30 cellular contexts compared by ENCODE assay signal in genomic region chr12:30423330-30423729, GRCh38.
"Had no signal": no experiment of that assay in that cellular context is flagged by ENCODE, and none has a peak within 500 bp of the region (broad histone marks: within the 10 kb centered on the region; RNA-seq: fewer than 3 reads in every experiment).

No MANE protein-coding gene starts in this region.

- H3K9me3 ChIP-seq: ovary, psoas muscle, stomach, thoracic aorta, thyroid gland, tibial nerve, upper lobe of left lung, vagina had no signal

- H3K27me3 Mint-ChIP-seq: naive B cell; progenitor cell of endocrine pancreas; stimulated activated naive B cell treated with anti-CD40 and anti-IgM and Interleukin-4, amounts not matched to agents 10 μg/mL and 1 μg/mL and 100 μg/mL, for 72 hours; stimulated activated naive CD8-positive, alpha-beta T cell treated with anti-CD3 and anti-CD28 coated beads, Interleukin-15, Interleukin-2, amounts not matched to agents 100 ng/mL and 50 ng/mL, for 24 hours had no signal

- H3K4me1 Mint-ChIP-seq: naive B cell; natural killer cell; nephron; neural progenitor cell; stimulated activated effector memory CD8-positive, alpha-beta T cell treated with anti-CD3 and anti-CD28 coated beads, Interleukin-12 subunit alpha, Interleukin-12 subunit beta, amount 100 ng/mL, for 72 hours; stimulated activated naive B cell treated with anti-CD40 and anti-IgM and Interleukin-4, amounts not matched to agents 10 μg/mL and 1 μg/mL and 100 μg/mL, for 72 hours had no signal

- H3K36me3 Mint-ChIP-seq: naive B cell; natural killer cell; neural progenitor cell; stimulated activated effector memory CD8-positive, alpha-beta T cell treated with anti-CD3 and anti-CD28 coated beads, Interleukin-12 subunit alpha, Interleukin-12 subunit beta, amount 100 ng/mL, for 72 hours; stimulated activated naive B cell treated with anti-CD40 and anti-IgM and Interleukin-4, amounts not matched to agents 10 μg/mL and 1 μg/mL and 100 μg/mL, for 72 hours had no signal

- H3K4me3 Mint-ChIP-seq: naive B cell; natural killer cell; nephron; neural progenitor cell; stimulated activated effector memory CD8-positive, alpha-beta T cell treated with anti-CD3 and anti-CD28 coated beads, Interleukin-12 subunit alpha, Interleukin-12 subunit beta, amount 100 ng/mL, for 72 hours; stimulated activated naive B cell treated with anti-CD40 and anti-IgM and Interleukin-4, amounts not matched to agents 10 μg/mL and 1 μg/mL and 100 μg/mL, for 72 hours; stimulated activated naive CD8-positive, alpha-beta T cell treated with anti-CD3 and anti-CD28 coated beads, Interleukin-15, Interleukin-2, amounts not matched to agents 100 ng/mL and 50 ng/mL, for 24 hours had no signal

- H3K9ac ChIP-seq: neural progenitor cell, parathyroid adenoma had no signal

- FAIRE-seq: urothelium cell line had no signal

- H3K36me3 ChIP-seq: neural progenitor cell, ovary, stomach, thoracic aorta, thyroid gland, tibial nerve, upper lobe of left lung, vagina had no signal

- H3K79me2 ChIP-seq: parathyroid adenoma had no signal

- H3K27ac Mint-ChIP-seq: naive B cell; natural killer cell; nephron; neural progenitor cell; progenitor cell of endocrine pancreas; stimulated activated effector memory CD8-positive, alpha-beta T cell treated with anti-CD3 and anti-CD28 coated beads, Interleukin-12 subunit alpha, Interleukin-12 subunit beta, amount 100 ng/mL, for 72 hours; stimulated activated naive B cell treated with anti-CD40 and anti-IgM and Interleukin-4, amounts not matched to agents 10 μg/mL and 1 μg/mL and 100 μg/mL, for 72 hours; stimulated activated naive CD8-positive, alpha-beta T cell treated with anti-CD3 and anti-CD28 coated beads, Interleukin-15, Interleukin-2, amounts not matched to agents 100 ng/mL and 50 ng/mL, for 24 hours had no signal

- DNase-seq: naive B cell; natural killer cell; occipital lobe; ovary; posterior cingulate gyrus; psoas muscle; right cardiac atrium; stimulated activated CD4-positive, alpha-beta T cell treated with anti-CD3 and anti-CD28 coated beads, Interleukin-15, amount 100 ng/mL, for 24 hours; stimulated activated CD4-positive, alpha-beta T cell treated with anti-CD3 and anti-CD28 coated beads, Interleukin-2, amount 100 ng/mL, for 24 hours; stimulated activated CD4-positive, alpha-beta T cell treated with anti-CD3 and anti-CD28 coated beads, Interleukin-2, amount 100 ng/mL, for 48 hours; stimulated activated CD4-positive, alpha-beta T cell treated with anti-CD3 and anti-CD28 coated beads, Interleukin-4, amount 100 ng/mL, for 24 hours; stimulated activated naive B cell treated with anti-CD40 and anti-IgM and Interleukin-4, amounts not matched to agents 10 μg/mL and 1 μg/mL and 100 μg/mL, for 72 hours; stimulated activated naive CD4-positive, alpha-beta T cell treated with Interleukin-2 at 50 U/mL for 16 hours; stomach; thyroid gland; trophoblast cell; upper lobe of left lung had no signal

- H2AFZ ChIP-seq: neural progenitor cell, parathyroid adenoma had no signal

- H3K4me1 ChIP-seq: neural progenitor cell, parathyroid adenoma, psoas muscle, stomach, thyroid gland, tibial nerve, upper lobe of left lung, vagina had no signal

- H3K4me2 ChIP-seq: neural progenitor cell, smooth muscle cell had no signal

- H3K27me3 ChIP-seq: neural progenitor cell, ovary, stomach, thyroid gland, tibial nerve, upper lobe of left lung, vagina had no signal

- H3K27ac ChIP-seq: neural progenitor cell, ovary, parathyroid adenoma, psoas muscle, skin epidermis, stomach, thoracic aorta, thyroid gland, tibial nerve, upper lobe of left lung, vagina had no signal

- H3K4me3 ChIP-seq: neural progenitor cell, ovary, psoas muscle, skin epidermis, smooth muscle cell, stomach, thoracic aorta, thyroid gland, tibial nerve, upper lobe of left lung, vagina had no signal

- H3K9me3 Mint-ChIP-seq: stimulated activated naive CD8-positive, alpha-beta T cell treated with anti-CD3 and anti-CD28 coated beads, Interleukin-15, Interleukin-2, amounts not matched to agents 100 ng/mL and 50 ng/mL, for 24 hours had no signal

- ATAC-seq: natural killer cell; psoas muscle; right cardiac atrium; sciatic nerve; stimulated activated effector memory CD8-positive, alpha-beta T cell treated with anti-CD3 and anti-CD28 coated beads, Interleukin-12 subunit alpha, Interleukin-12 subunit beta, amount 100 ng/mL, for 72 hours; stimulated activated naive B cell treated with anti-CD40 and anti-IgM and Interleukin-4, amounts not matched to agents 10 μg/mL and 1 μg/mL and 100 μg/mL, for 72 hours had no signal
